In genomic region chrX:21926527-21927278, GRCh38 we compare ENCODE assay signal across 1 cellular context.
TF ChIP-seq lines count a peak whose summit lies in the region.

No MANE protein-coding gene starts in this region.

TF ChIP-seq in HEK293, 187 proteins besides CTCF, POLR2A, EP300 and RAD21 (continued from another document and continues in another):
- TF ChIP-seq, protein P1, sequence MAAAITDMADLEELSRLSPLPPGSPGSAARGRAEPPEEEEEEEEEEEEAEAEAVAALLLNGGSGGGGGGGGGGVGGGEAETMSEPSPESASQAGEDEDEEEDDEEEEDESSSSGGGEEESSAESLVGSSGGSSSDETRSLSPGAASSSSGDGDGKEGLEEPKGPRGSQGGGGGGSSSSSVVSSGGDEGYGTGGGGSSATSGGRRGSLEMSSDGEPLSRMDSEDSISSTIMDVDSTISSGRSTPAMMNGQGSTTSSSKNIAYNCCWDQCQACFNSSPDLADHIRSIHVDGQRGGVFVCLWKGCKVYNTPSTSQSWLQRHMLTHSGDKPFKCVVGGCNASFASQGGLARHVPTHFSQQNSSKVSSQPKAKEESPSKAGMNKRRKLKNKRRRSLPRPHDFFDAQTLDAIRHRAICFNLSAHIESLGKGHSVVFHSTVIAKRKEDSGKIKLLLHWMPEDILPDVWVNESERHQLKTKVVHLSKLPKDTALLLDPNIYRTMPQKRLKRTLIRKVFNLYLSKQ (tag by site-specific recombination; IDR thresholded peaks at IDR 0.05; ENCODE audit: borderline replicate concordance): no peak
- TF ChIP-seq ZNF660 (tag by site-specific recombination; IDR thresholded peaks at IDR 0.05) (peak; percentile 80; the same call in 1 of the 2 replicates), ZNF555 (tag by site-specific recombination; conservative IDR thresholded peaks at IDR 0.05) (no peak), PRDM2 (tag by site-specific recombination; IDR thresholded peaks at IDR 0.05; ENCODE audit: borderline replicate concordance) (no peak), ZNF571 (tag by site-specific recombination; IDR thresholded peaks at IDR 0.05) (no peak), ZNF561 (tag by site-specific recombination; IDR thresholded peaks at IDR 0.05; ENCODE audit: borderline replicate concordance) (no peak), ZNF830 (tag by site-specific recombination; IDR thresholded peaks at IDR 0.05; ENCODE audit: low read depth) (no peak), ZNF776 (tag by site-specific recombination; IDR thresholded peaks at IDR 0.05; ENCODE audit: borderline replicate concordance) (no peak), ZNF280C (tag by site-specific recombination; IDR thresholded peaks at IDR 0.05) (no peak), ZNF585B (tag by site-specific recombination; IDR thresholded peaks at IDR 0.05) (no peak), ZNF701 (tag by site-specific recombination; IDR thresholded peaks at IDR 0.05) (no peak), SP3 (tag by site-specific recombination; IDR thresholded peaks at IDR 0.05) (no peak), ZNF121 (tag by site-specific recombination; IDR thresholded peaks at IDR 0.05) (no peak), ZNF362 (tag by site-specific recombination; IDR thresholded peaks at IDR 0.05) (no peak; the same call in 1 of the 2 replicates), KLF17 (tag by site-specific recombination; IDR thresholded peaks at IDR 0.05) (peak; percentile 41; the same call in 1 of the 2 replicates), ZNF146 (tag by site-specific recombination; IDR thresholded peaks at IDR 0.05) (no peak), ZNF416 (tag by site-specific recombination; IDR thresholded peaks at IDR 0.05) (no peak), ZNF184 (tag by site-specific recombination; IDR thresholded peaks at IDR 0.05) (0 out of 2 replicates have a peak, but pooled peaks have one; percentile 11), ZSCAN16 (tag by site-specific recombination; IDR thresholded peaks at IDR 0.05) (no peak), ZNF707 (tag by site-specific recombination; IDR thresholded peaks at IDR 0.05) (no peak), ZBTB8A (tag by site-specific recombination; IDR thresholded peaks at IDR 0.05) (no peak), PATZ1 (tag by site-specific recombination; IDR thresholded peaks at IDR 0.05) (0 out of 2 replicates have a peak, but pooled peaks have one; percentile 34), ZBTB48 (tag by site-specific recombination; IDR thresholded peaks at IDR 0.05) (no peak), ZNF548 (tag by site-specific recombination; IDR thresholded peaks at IDR 0.05) (no peak), HOXD13 (CRISPR knock-in tag; IDR thresholded peaks at IDR 0.05; ENCODE audit: borderline replicate concordance) (no peak), ZNF169 (tag by site-specific recombination; IDR thresholded peaks at IDR 0.05) (no peak), ZNF324 (tag by site-specific recombination; IDR thresholded peaks at IDR 0.05) (no peak), HOXA7 (CRISPR knock-in tag; IDR thresholded peaks at IDR 0.05; ENCODE audit: borderline replicate concordance) (no peak), ZNF600 (tag by site-specific recombination; IDR thresholded peaks at IDR 0.05) (no peak), ZNF596 (tag by site-specific recombination; IDR thresholded peaks at IDR 0.05) (no peak), ZNF488 (tag by site-specific recombination; IDR thresholded peaks at IDR 0.05) (no peak), ZNF610 (tag by site-specific recombination; IDR thresholded peaks at IDR 0.05; ENCODE audit: borderline replicate concordance) (no peak), FEZF1 (tag by site-specific recombination; IDR thresholded peaks at IDR 0.05) (peak; percentile 69), ZNF785 (tag by site-specific recombination; IDR thresholded peaks at IDR 0.05) (no peak), ZNF792 (tag by site-specific recombination; IDR thresholded peaks at IDR 0.05) (no peak), ZBTB7A (tag by site-specific recombination; IDR thresholded peaks at IDR 0.05; ENCODE audit: low read depth) (no peak), ZNF791 (tag by site-specific recombination; IDR thresholded peaks at IDR 0.05) (no peak), ZNF658 (tag by site-specific recombination; IDR thresholded peaks at IDR 0.05) (no peak), ZNF239 (tag by site-specific recombination; IDR thresholded peaks at IDR 0.05) (no peak), ZNF768 (tag by site-specific recombination; IDR thresholded peaks at IDR 0.05) (no peak), PRDM1 (tag by site-specific recombination; IDR thresholded peaks at IDR 0.05) (peak; percentile 54; the same call in 1 of the 2 replicates), ZNF335 (tag by site-specific recombination; conservative IDR thresholded peaks at IDR 0.05) (peak; percentile 33; the same call in 1 of the 2 replicates)
- TF ChIP-seq, protein P2, sequence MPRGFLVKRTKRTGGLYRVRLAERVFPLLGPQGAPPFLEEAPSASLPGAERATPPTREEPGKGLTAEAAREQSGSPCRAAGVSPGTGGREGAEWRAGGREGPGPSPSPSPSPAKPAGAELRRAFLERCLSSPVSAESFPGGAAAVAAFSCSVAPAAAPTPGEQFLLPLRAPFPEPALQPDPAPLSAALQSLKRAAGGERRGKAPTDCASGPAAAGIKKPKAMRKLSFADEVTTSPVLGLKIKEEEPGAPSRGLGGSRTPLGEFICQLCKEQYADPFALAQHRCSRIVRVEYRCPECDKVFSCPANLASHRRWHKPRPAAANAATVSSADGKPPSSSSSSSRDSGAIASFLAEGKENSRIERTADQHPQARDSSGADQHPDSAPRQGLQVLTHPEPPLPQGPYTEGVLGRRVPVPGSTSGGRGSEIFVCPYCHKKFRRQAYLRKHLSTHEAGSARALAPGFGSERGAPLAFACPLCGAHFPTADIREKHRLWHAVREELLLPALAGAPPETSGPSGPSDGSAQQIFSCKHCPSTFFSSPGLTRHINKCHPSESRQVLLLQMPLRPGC (tag by site-specific recombination; IDR thresholded peaks at IDR 0.05): peak; percentile 95
- TF ChIP-seq, protein P3, sequence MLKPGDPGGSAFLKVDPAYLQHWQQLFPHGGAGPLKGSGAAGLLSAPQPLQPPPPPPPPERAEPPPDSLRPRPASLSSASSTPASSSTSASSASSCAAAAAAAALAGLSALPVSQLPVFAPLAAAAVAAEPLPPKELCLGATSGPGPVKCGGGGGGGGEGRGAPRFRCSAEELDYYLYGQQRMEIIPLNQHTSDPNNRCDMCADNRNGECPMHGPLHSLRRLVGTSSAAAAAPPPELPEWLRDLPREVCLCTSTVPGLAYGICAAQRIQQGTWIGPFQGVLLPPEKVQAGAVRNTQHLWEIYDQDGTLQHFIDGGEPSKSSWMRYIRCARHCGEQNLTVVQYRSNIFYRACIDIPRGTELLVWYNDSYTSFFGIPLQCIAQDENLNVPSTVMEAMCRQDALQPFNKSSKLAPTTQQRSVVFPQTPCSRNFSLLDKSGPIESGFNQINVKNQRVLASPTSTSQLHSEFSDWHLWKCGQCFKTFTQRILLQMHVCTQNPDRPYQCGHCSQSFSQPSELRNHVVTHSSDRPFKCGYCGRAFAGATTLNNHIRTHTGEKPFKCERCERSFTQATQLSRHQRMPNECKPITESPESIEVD (tag by site-specific recombination; IDR thresholded peaks at IDR 0.05): peak; percentile 96
- TF ChIP-seq, protein P4, sequence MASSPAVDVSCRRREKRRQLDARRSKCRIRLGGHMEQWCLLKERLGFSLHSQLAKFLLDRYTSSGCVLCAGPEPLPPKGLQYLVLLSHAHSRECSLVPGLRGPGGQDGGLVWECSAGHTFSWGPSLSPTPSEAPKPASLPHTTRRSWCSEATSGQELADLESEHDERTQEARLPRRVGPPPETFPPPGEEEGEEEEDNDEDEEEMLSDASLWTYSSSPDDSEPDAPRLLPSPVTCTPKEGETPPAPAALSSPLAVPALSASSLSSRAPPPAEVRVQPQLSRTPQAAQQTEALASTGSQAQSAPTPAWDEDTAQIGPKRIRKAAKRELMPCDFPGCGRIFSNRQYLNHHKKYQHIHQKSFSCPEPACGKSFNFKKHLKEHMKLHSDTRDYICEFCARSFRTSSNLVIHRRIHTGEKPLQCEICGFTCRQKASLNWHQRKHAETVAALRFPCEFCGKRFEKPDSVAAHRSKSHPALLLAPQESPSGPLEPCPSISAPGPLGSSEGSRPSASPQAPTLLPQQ (tag by site-specific recombination; IDR thresholded peaks at IDR 0.05): peak; percentile 68
